Comparison of ENCODE assay signal across 8 cellular contexts in the genomic region with DNA sequence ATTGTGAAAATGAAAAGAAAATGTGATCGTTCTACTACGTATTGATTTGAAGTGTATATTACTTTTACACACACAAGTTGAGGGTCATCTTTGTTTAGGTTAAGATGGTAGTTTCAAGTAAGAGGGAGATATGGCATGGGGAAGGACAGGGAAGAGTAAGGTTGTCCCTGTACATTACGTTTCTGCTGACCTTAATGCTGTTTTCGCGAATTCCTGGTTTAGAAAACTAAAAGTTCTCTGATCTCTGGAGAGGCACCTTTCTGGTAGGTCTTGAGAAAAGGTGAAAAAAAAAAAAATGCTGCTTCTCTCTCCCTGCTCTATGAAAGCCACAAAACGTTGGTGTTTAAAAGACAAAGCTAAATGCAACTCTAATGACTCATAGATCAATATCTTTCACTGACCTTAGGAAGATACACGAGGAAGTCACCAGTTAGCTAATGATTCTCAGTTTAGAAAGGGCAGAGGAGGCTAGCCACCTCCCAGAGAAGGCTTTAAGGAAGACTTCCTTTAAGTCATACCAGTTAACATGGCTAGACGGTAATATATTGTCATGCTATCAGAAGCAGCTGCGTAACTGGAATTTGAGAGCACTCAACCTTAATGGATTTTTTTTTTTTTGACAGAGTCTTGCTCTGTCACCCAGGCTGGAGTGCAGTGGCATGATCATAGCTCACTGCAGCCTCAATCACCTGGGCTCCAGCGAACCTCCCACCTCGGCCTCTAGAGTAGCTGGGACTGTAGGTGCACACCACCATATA. TPM values are rescaled to one million over a fixed set of nuclear protein-coding genes. Genes with fewer than 3 reads are reported as not detected.
DNase-seq lines count a peak whose midpoint lies in the region; ATAC-seq, FAIRE-seq and TF ChIP-seq lines count a peak whose summit lies in the region.
"Had no signal": no experiment of that assay in that cellular context is flagged by ENCODE, and none has a peak within 500 bp of the region (broad histone marks: within the 10 kb centered on the region; RNA-seq: fewer than 3 reads in every experiment).

No MANE protein-coding gene starts in this region.

- no peak; a peak in 1 of 6 replicates for TF ChIP-seq CTCF in K562 (IDR thresholded peaks at IDR 0.05 in 2 of 3, conservative IDR thresholded peaks at IDR 0.05 in 1 of 3; ENCODE audit: insufficient read depth in 2 of 3, low read depth in 1 of 3, low read length in 3 of 3)

- no peaks in the 10 kb centered on the region for H3K27me3 ChIP-seq in K562 (ENCODE audit: control insufficient read depth in 2 of 2, insufficient read depth in 2 of 2, low read length in 2 of 2)
- no peaks in the 10 kb centered on the region for H3K27me3 ChIP-seq in trophoblast cell (ENCODE audit: insufficient read depth, low read length)

- H4K20me1 ChIP-seq in K562 (replicated peaks; ENCODE audit: control insufficient read depth, insufficient read depth, low read length) = no peaks in the 10 kb centered on the region

- no peak overlapping the region for H3K14ac ChIP-seq in trophoblast cell (ENCODE audit: low read length)

- H3K4me1 ChIP-seq in K562 (replicated peaks in 1 of 2; ENCODE audit: control insufficient read depth in 2 of 2, insufficient read depth in 2 of 2, low read length in 2 of 2) = peaks cover 26 to 62% of the 10 kb centered on the region in 2 experiments
- peaks cover 0 to 5% of the 10 kb centered on the region in 2 experiments for H3K4me1 ChIP-seq in trophoblast cell (ENCODE audit: control insufficient read depth in 1 of 2, insufficient read depth in 2 of 2, low read length in 2 of 2)

- H3K36me3 ChIP-seq in K562 (ENCODE audit: control insufficient read depth, insufficient read depth, low read length) = no peaks in the 10 kb centered on the region; the same call in 2 of the 3 replicates
- H3K36me3 ChIP-seq in trophoblast cell (ENCODE audit: control insufficient read depth in 1 of 2, insufficient read depth in 2 of 2, low read length in 2 of 2) = no peaks in the 10 kb centered on the region

- peak; percentile 11 to 32; a peak in 2 of 4 replicates for TF ChIP-seq RAD21 in K562 (CRISPR knock-in tag; conservative IDR thresholded peaks at IDR 0.05 in 1 of 2, IDR thresholded peaks at IDR 0.05 in 1 of 2)

- peak overlapping the region; percentile 78 for H3K4me2 ChIP-seq in K562 (ENCODE audit: insufficient read depth, low read length)
- H3K4me2 ChIP-seq in trophoblast cell (ENCODE audit: low read length) = no peak overlapping the region

- in situ Hi-C loops in K562 (cut with MboI) = no loop called here

- peak; percentile 87 for TF ChIP-seq EP300 in K562 (IDR thresholded peaks at IDR 0.05; ENCODE audit: low read length)

- H3K9me1 ChIP-seq in K562 (ENCODE audit: control insufficient read depth, insufficient read depth, low read length) = no peaks in the 10 kb centered on the region

- ATAC-seq in K562 = peak; percentile 80
- ATAC-seq in HG02763 (IDR thresholded peaks at IDR 0.05; ENCODE audit: unreplicated experiment) = no peak

- H3K9me3 ChIP-seq in K562 (replicated peaks; ENCODE audit: control insufficient read depth, insufficient read depth, low read depth, low read length) (no peaks in the 10 kb centered on the region), trophoblast cell (ENCODE audit: insufficient read depth, low read depth, low read length) (no peaks in the 10 kb centered on the region)

- DNase-seq in H4 (ENCODE audit: low spot score) (peak; percentile 29), NCI-H2171 (lab: John Stamatoyannopoulos, UW) (peak; percentile 41), K562 (ENCODE audit: extremely low read depth in 1 of 4, low spot score in 3 of 4) (peak; percentile 52 to 91 (median 66)), trophoblast cell (peak; percentile 80 to 87), DMS114 treated with DMSO at 0.1 percent for 48 hours (lab: John Stamatoyannopoulos, UW; ENCODE audit: unreplicated experiment) (no peak)
- no peak for DNase-seq in activated CD4-positive, CD25-positive, alpha-beta regulatory T cell (lab: John Stamatoyannopoulos, UW)
- DNase-seq: NCI-H1694 treated with DMSO at 0.1 percent for 48 hours had no signal

- H3K79me2 ChIP-seq in K562 (ENCODE audit: control insufficient read depth, insufficient read depth, low read length) (no peaks in the 10 kb centered on the region; the same call in 2 of the 3 replicates), trophoblast cell (ENCODE audit: control insufficient read depth, insufficient read depth, low read length, poor library complexity) (no peaks in the 10 kb centered on the region)

- no peak overlapping the region for H4K8ac ChIP-seq in trophoblast cell (ENCODE audit: low read depth, low read length)

- H3K18ac ChIP-seq in trophoblast cell (ENCODE audit: low read length) = no peak overlapping the region

- H4K91ac ChIP-seq in trophoblast cell (ENCODE audit: low read depth, low read length) = no peak overlapping the region

- no peak overlapping the region for H2BK120ac ChIP-seq in trophoblast cell (ENCODE audit: insufficient read depth, low read length, poor library complexity)

- POLR2A ChIA-PET in K562 (lab: Yijun Ruan, JAX) = interaction anchor here (0.6 to 3.5 kb wide), 13 partner anchors 9 to 215 kb away, joined by 3 to 27 read pairs (median 6); partner anchors contain the start of genes TXNDC2 and VAPA

- H3K9ac ChIP-seq in K562 (ENCODE audit: insufficient read depth in 1 of 2, low read depth in 2 of 2, low read length in 2 of 2) = peak overlapping the region; percentile 57 to 84; a peak in 3 of 4 replicates
- no peak overlapping the region for H3K9ac ChIP-seq in trophoblast cell (ENCODE audit: low read length)

- H3K23ac ChIP-seq in trophoblast cell (ENCODE audit: low read length) = no peak overlapping the region

- H2BK5ac ChIP-seq in trophoblast cell (ENCODE audit: low read depth, low read length, poor library complexity) = no peak overlapping the region

- H3K27ac ChIP-seq in K562 (ENCODE audit: extremely low read depth, low read depth, low read length) (peak overlapping the region; percentile 96), trophoblast cell (ENCODE audit: low read depth, low read length) (peak overlapping the region; percentile 73)

- H3K4me3 ChIP-seq in K562 (peak overlapping the region; percentile 18), trophoblast cell (ENCODE audit: low read depth, low read length) (no peak overlapping the region)

- H3K79me1 ChIP-seq in trophoblast cell (ENCODE audit: low read length) = peaks cover 2% of the 10 kb centered on the region

- no peak overlapping the region for H4K12ac ChIP-seq in trophoblast cell (ENCODE audit: low read depth, low read length)

- CTCF ChIA-PET in K562 (lab: Yijun Ruan, JAX; ENCODE audit: low intra/inter-chr PET ratio) = no interaction called here

- no peak overlapping the region for H3K4ac ChIP-seq in trophoblast cell (ENCODE audit: low read depth, low read length)

- intact Hi-C loops in K562 (cut with micrococcal nuclease) = no loop called here

- 5% methylated on average over 11 of the region's 11 CpGs for WGBS in K562 (ENCODE audit: insufficient coverage, low coverage, missing lambda C conversion rate)
- 100% methylated on average over 2 of the region's 11 CpGs for WGBS in trophoblast cell (ENCODE audit: extremely low coverage, insufficient coverage, insufficient read length)

- FAIRE-seq in K562 (lab: Jason Lieb, UNC) = peak; percentile 90

- TSS peak; percentile 94 for BruUV-seq in K562 (replicated peaks; lab: Mats Ljungman, UMichigan)

- peak; percentile 69; the same call in 1 of the 2 replicates for TF ChIP-seq POLR2A in K562 (conservative IDR thresholded peaks at IDR 0.05)

- no peak overlapping the region for H2AK5ac ChIP-seq in trophoblast cell (ENCODE audit: low read length)

- peak overlapping the region; percentile 88 for H2AFZ ChIP-seq in K562 (ENCODE audit: low read depth, low read length)
- H2AFZ ChIP-seq in trophoblast cell (ENCODE audit: insufficient read depth, low read length, poor library complexity) = no peak overlapping the region

- H2BK12ac ChIP-seq in trophoblast cell (ENCODE audit: low read length) = no peak overlapping the region

RNA-seq across cellular contexts. Expression of gene TXNDC2, which starts 13.2 kb away (rescaled TPM):
- total RNA-seq in H4 (2014; rRNA removed; shearing (Covaris generic)) = 0.29 and 0.55 TPM in 2 replicates
- 2.8 and 4.0 TPM in 2 replicates for total RNA-seq in K562 (2011; cell fraction: chromatin; rRNA removed; ENCODE audit: low replicate concordance)
- total RNA-seq in K562 (2011; cell fraction: nucleolus; rRNA removed) = 1.7 and 2.8 TPM in 2 replicates
- 2.3 and 2.6 TPM in 2 replicates for total RNA-seq in K562 (2011; cell fraction: nucleoplasm; rRNA removed)
- total RNA-seq in K562 (2014; rRNA removed) (1.3 TPM in 2 replicates), K562 (2014; rRNA removed; fragmentation: Illumina TruSeq; extraction: Trizol) (1.6 and 1.7 TPM in 2 replicates), K562 (2015; rRNA removed; fragmentation: Illumina TruSeq; extraction: Trizol) (2.3 and 2.5 TPM in 2 replicates), K562 (2021) (2.0 and 3.8 TPM in 2 replicates)
- polyA plus RNA-seq in K562 (2011; rRNA removed) (0.79 and 2.3 TPM in 2 replicates), K562 (2014; fragmentation: Illumina TruSeq; extraction: Trizol) (4.8 and 4.9 TPM in 2 replicates), K562 (2014; fragmentation: Nextera tagmentation; extraction: Ambion mirVana) (1 to 10 TPM; 1.2 to 2.3 TPM), K562 (2014; rRNA removed) (1.4 and 2.5 TPM in 2 replicates)
- polyA plus RNA-seq in K562 (2011; cell fraction: cytosol; rRNA removed) = 0.55 and 2.2 TPM in 2 replicates
- polyA plus RNA-seq in K562 (2011; cell fraction: nucleus; rRNA removed) = 0.83 and 4.6 TPM in 2 replicates
- polyA plus RNA-seq in K562 (2012) = 1.5 and 3.3 TPM in 2 replicates
- polyA minus RNA-seq in K562 (2011; rRNA and poly(A)+ RNA removed) = 2.8 and 5.4 TPM in 2 replicates
- 0.73 and 3.0 TPM in 2 replicates for polyA minus RNA-seq in K562 (2011; cell fraction: cytosol; rRNA and poly(A)+ RNA removed)
- 1.8 and 4.7 TPM in 2 replicates for polyA minus RNA-seq in K562 (2011; cell fraction: nucleus; rRNA and poly(A)+ RNA removed)
- 1.1 and 1.4 TPM in 2 replicates for polyA plus RNA-seq in trophoblast cell (2013)

RNA-seq across cellular contexts. Expression of gene VAPA, which starts 14.8 kb away (rescaled TPM):
- 318 and 364 TPM in 2 replicates for total RNA-seq in H4 (2014; rRNA removed; shearing (Covaris generic))
- 131 and 315 TPM in 2 replicates for total RNA-seq in K562 (2011; cell fraction: chromatin; rRNA removed; ENCODE audit: low replicate concordance)
- total RNA-seq in K562 (2011; cell fraction: nucleolus; rRNA removed) = 118 and 122 TPM in 2 replicates
- 147 and 249 TPM in 2 replicates for total RNA-seq in K562 (2011; cell fraction: nucleoplasm; rRNA removed)
- 516 and 526 TPM in 2 replicates for total RNA-seq in K562 (2014; rRNA removed)
- 624 and 729 TPM in 2 replicates for total RNA-seq in K562 (2014; rRNA removed; fragmentation: Illumina TruSeq; extraction: Trizol)
- total RNA-seq in K562 (2015; rRNA removed; fragmentation: Illumina TruSeq; extraction: Trizol) = 726 and 732 TPM in 2 replicates
- 504 and 509 TPM in 2 replicates for total RNA-seq in K562 (2021)
- 544 and 809 TPM in 2 replicates for polyA plus RNA-seq in K562 (2011; rRNA removed)
- 202 and 314 TPM in 2 replicates for polyA plus RNA-seq in K562 (2011; cell fraction: cytosol; rRNA removed)
- 169 and 199 TPM in 2 replicates for polyA plus RNA-seq in K562 (2011; cell fraction: nucleus; rRNA removed)
- polyA plus RNA-seq in K562 (2012) = 376 and 498 TPM in 2 replicates
- 790 and 902 TPM in 2 replicates for polyA plus RNA-seq in K562 (2014; fragmentation: Illumina TruSeq; extraction: Trizol)
- 100 to 1,000 TPM; 219 to 224 TPM for polyA plus RNA-seq in K562 (2014; fragmentation: Nextera tagmentation; extraction: Ambion mirVana)
- polyA plus RNA-seq in K562 (2014; rRNA removed) = 455 and 489 TPM in 2 replicates
- 866 and 913 TPM in 2 replicates for polyA minus RNA-seq in K562 (2011; rRNA and poly(A)+ RNA removed)
- polyA minus RNA-seq in K562 (2011; cell fraction: cytosol; rRNA and poly(A)+ RNA removed) = 292 and 382 TPM in 2 replicates
- polyA minus RNA-seq in K562 (2011; cell fraction: nucleus; rRNA and poly(A)+ RNA removed) = 176 and 203 TPM in 2 replicates
- 181 and 185 TPM in 2 replicates for polyA plus RNA-seq in trophoblast cell (2013)

Comparison
In these comparisons a context has a peak if more than half of its experiments do, and no peak if none do; other contexts are left out.
1. DNase-seq: peak in H4 (single experiment), NCI-H2171 (single experiment), K562 (4 of 4) and trophoblast cell (2 of 2); none in DMS114 treated with DMSO at 0.1 percent for 48 hours (single experiment) and activated CD4-positive, CD25-positive, alpha-beta regulatory T cell (0 of 4).